Comparison of ENCODE assay signal across 1 cellular context in genomic region chr15:92929002-92929401, GRCh38.
TF ChIP-seq lines count a peak whose summit lies in the region.

No MANE protein-coding gene starts in this region.

TF ChIP-seq in GM23338, 12 proteins besides CTCF, POLR2A, EP300 and RAD21 (continued from another document):
- no peak for TF ChIP-seq ZNF462 (CRISPR knock-in tag; IDR thresholded peaks at IDR 0.05)
- TF ChIP-seq EZH2phosphoT487 (IDR thresholded peaks at IDR 0.05; ENCODE audit: unreplicated experiment): no peak
